ENCODE assay signal across 22 cellular contexts in genomic region chr4:169030575-169030982, GRCh38. TPM values are rescaled to one million over a fixed set of nuclear protein-coding genes. Genes with fewer than 3 reads are reported as not detected.
DNase-seq lines count a peak whose midpoint lies in the region; ATAC-seq and TF ChIP-seq lines count a peak whose summit lies in the region.
"Had no signal": no experiment of that assay in that cellular context is flagged by ENCODE, and none has a peak within 500 bp of the region (broad histone marks: within the 10 kb centered on the region; RNA-seq: fewer than 3 reads in every experiment).

No MANE protein-coding gene starts in this region.

- no peaks in the 10 kb centered on the region for H4K20me1 ChIP-seq in neural progenitor cell (ENCODE audit: low read depth)
- H4K20me1 ChIP-seq: BLaER1 treated with 17β-estradiol and CSF1 and Interleukin-3, amounts not matched to agents 10 nM and 100 nM had no signal

- no peaks in the 10 kb centered on the region for H3K4me1 ChIP-seq in endocrine pancreas (ENCODE audit: control insufficient read depth, insufficient read depth, low read length)
- H3K4me1 ChIP-seq in neural progenitor cell: peaks cover 8% of the 10 kb centered on the region
- H3K4me1 ChIP-seq: colonic mucosa, esophagus muscularis mucosa, prostate gland, stomach had no signal

- peaks cover 2% of the 10 kb centered on the region for H3K27me3 Mint-ChIP-seq in neural progenitor cell (ENCODE audit: insufficient read depth, low read depth)

- no peak overlapping the region for H3K9ac ChIP-seq in endocrine pancreas (ENCODE audit: control insufficient read depth, insufficient read depth, low read length)
- H3K9ac ChIP-seq in neural progenitor cell: no peak overlapping the region
- H3K9ac ChIP-seq: BLaER1 treated with 17β-estradiol and CSF1 and Interleukin-3, amounts not matched to agents 10 nM and 100 nM had no signal

- peak; percentile 22 for DNase-seq in EH (ENCODE audit: low read depth)
- peak; percentile 46 for DNase-seq in NCI-H69 (lab: John Stamatoyannopoulos, UW)
- no peak for DNase-seq in neural progenitor cell (ENCODE audit: low spot score)
- DNase-seq in hypothalamus (lab: John Stamatoyannopoulos, UW): no peak
- no peak for DNase-seq in CD1c-positive myeloid dendritic cell (ENCODE audit: extremely low spot score)
- DNase-seq in GM20000 (ENCODE audit: low spot score): no peak
- DNase-seq: activated CD4-positive, CD25-positive, alpha-beta regulatory T cell treated with anti-CD3 and anti-CD28 coated beads, Interleukin-2, amount 50 U/mL, for 72 hours; activated gamma-delta T cell; anterior cingulate cortex; colonic mucosa; DMS79; MM.1S; naive B cell; NCI-H1930; stimulated activated CD4-positive, alpha-beta T cell treated with anti-CD3 and anti-CD28 coated beads, Interleukin-15, amount 100 ng/mL, for 24 hours; stomach; T-helper 17 cell had no signal

- H3K27me3 ChIP-seq in endocrine pancreas (ENCODE audit: control insufficient read depth, insufficient read depth, low read length) (no peaks in the 10 kb centered on the region), neural progenitor cell (no peaks in the 10 kb centered on the region)
- H3K27me3 ChIP-seq: BLaER1 treated with 17β-estradiol and CSF1 and Interleukin-3, amounts not matched to agents 10 nM and 100 nM; colonic mucosa; esophagus muscularis mucosa; stomach had no signal

- ATAC-seq in GM21528 (IDR thresholded peaks at IDR 0.05; ENCODE audit: low FRiP score, unreplicated experiment): no peak
- ATAC-seq: T-helper 17 cell had no signal

- H3K9me3 Mint-ChIP-seq in neural progenitor cell: peaks cover 7% of the 10 kb centered on the region
- H3K9me3 Mint-ChIP-seq: naive B cell had no signal

- peaks cover 9% of the 10 kb centered on the region for H3K4me1 Mint-ChIP-seq in neural progenitor cell
- H3K4me1 Mint-ChIP-seq: naive B cell had no signal

- no peaks in the 10 kb centered on the region for H3K79me2 ChIP-seq in neural progenitor cell (ENCODE audit: low read depth)

- no peak overlapping the region for H3K4me3 Mint-ChIP-seq in neural progenitor cell
- H3K4me3 Mint-ChIP-seq: naive B cell, T-helper 17 cell had no signal

- H3K27ac Mint-ChIP-seq in neural progenitor cell: no peak overlapping the region
- H3K27ac Mint-ChIP-seq: naive B cell, T-helper 17 cell had no signal

- H3K4me3 ChIP-seq in endocrine pancreas (ENCODE audit: control insufficient read depth, insufficient read depth, low read length) (peak overlapping the region; percentile 22), neural progenitor cell (no peak overlapping the region)
- H3K4me3 ChIP-seq: BLaER1 treated with 17β-estradiol and CSF1 and Interleukin-3, amounts not matched to agents 10 nM and 100 nM; colonic mucosa; esophagus muscularis mucosa; prostate gland; stomach had no signal

- no peak overlapping the region for H3K27ac ChIP-seq in neural progenitor cell
- H3K27ac ChIP-seq: BLaER1 treated with 17β-estradiol and CSF1 and Interleukin-3, amounts not matched to agents 10 nM and 100 nM; colonic mucosa; esophagus muscularis mucosa; prostate gland; stomach had no signal

- no peaks in the 10 kb centered on the region for H3K9me3 ChIP-seq in endocrine pancreas (ENCODE audit: control insufficient read depth, low read length)
- H3K9me3 ChIP-seq in neural progenitor cell (ENCODE audit: low read depth): no peaks in the 10 kb centered on the region
- H3K9me3 ChIP-seq: colonic mucosa, esophagus muscularis mucosa, prostate gland, stomach had no signal

- no peak overlapping the region for H3K4me2 ChIP-seq in neural progenitor cell
- H3K4me2 ChIP-seq: BLaER1 treated with 17β-estradiol and CSF1 and Interleukin-3, amounts not matched to agents 10 nM and 100 nM had no signal

- peak overlapping the region; percentile 59 for H2AFZ ChIP-seq in neural progenitor cell (replicated peaks)

- H3K36me3 ChIP-seq in endocrine pancreas (ENCODE audit: control insufficient read depth, insufficient read depth, low read length) (no peaks in the 10 kb centered on the region), neural progenitor cell (no peaks in the 10 kb centered on the region)
- H3K36me3 ChIP-seq: BLaER1 treated with 17β-estradiol and CSF1 and Interleukin-3, amounts not matched to agents 10 nM and 100 nM; colonic mucosa; esophagus muscularis mucosa; prostate gland; stomach had no signal

- TF ChIP-seq CTCF in neural progenitor cell (IDR thresholded peaks at IDR 0.05) (no peak), GM20000 (IDR thresholded peaks at IDR 0.05; ENCODE audit: extremely low read depth, missing control alignments) (no peak)

- H3K36me3 Mint-ChIP-seq in neural progenitor cell: no peaks in the 10 kb centered on the region
- H3K36me3 Mint-ChIP-seq: naive B cell had no signal

- H3F3A ChIP-seq in neural progenitor cell (ENCODE audit: low read depth): no peaks in the 10 kb centered on the region

RNA-seq across cellular contexts. Expression of gene CBR4, which starts 20.5 kb away (rescaled TPM):
- total RNA-seq in neural progenitor cell (ENCODE audit: low replicate concordance): 55.5 and 66.4 TPM in 2 replicates

Comparison
In these comparisons a context has a peak if more than half of its experiments do, and no peak if none do; other contexts are left out.
1. DNase-seq: peak in EH (single experiment) and NCI-H69 (single experiment); none in neural progenitor cell (single experiment), hypothalamus (0 of 51), CD1c-positive myeloid dendritic cell (single experiment) and GM20000 (single experiment).